ENCODE assay signal across 8 cellular contexts in the genomic region with DNA sequence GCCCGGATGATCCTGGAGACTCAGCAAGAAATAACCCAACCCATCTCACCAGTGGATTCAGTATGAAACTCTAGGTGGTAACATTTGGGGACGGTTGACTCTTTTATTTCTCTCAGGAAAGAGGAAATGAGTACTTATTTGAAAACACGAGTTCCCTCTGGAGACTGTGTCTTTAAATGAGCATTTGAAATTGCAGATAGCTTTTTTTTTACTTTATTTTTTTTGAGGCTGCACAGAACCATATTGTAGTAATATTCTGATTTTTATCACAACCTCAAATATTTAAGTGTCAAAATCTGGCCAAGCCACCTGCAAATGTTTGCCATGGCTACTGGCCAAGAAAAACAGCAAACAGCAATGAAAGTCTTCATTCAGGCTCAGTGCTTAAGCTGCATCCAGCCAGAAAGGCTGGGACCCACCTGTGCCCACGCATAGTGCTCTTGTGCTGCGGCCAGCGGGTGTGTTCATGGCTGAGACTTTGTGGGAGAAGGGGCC.
A peak's percentile ranks its signal among the peaks of the same experiment; 100 is the strongest.
DNase-seq lines count a peak whose midpoint lies in the region; ATAC-seq and TF ChIP-seq lines count a peak whose summit lies in the region.

No MANE protein-coding gene starts in this region.

- DNase-seq in GM23338 (ENCODE audit: low spot score) (no peak), NCI-H345 (lab: John Stamatoyannopoulos, UW) (peak; percentile 93), choroid plexus epithelial cell (ENCODE audit: low read depth) (peak; percentile 77), smooth muscle cell of the brain vasculature (ENCODE audit: low read depth, low spot score) (peak; percentile 13), UCSD-AML1 (lab: John Stamatoyannopoulos, UW; ENCODE audit: unreplicated experiment) (no peak), T-cell (no peak)

- peaks cover 1% of the 10 kb centered on the region for H3K27me3 Mint-ChIP-seq in GM23338 (ENCODE audit: insufficient read depth, low read depth, poor library complexity)
- peaks cover 7 to 12% of the 10 kb centered on the region in 2 donors for H3K27me3 Mint-ChIP-seq in T-cell

- no peak for TF ChIP-seq CTCF in GM23338 (conservative IDR thresholded peaks at IDR 0.05; ENCODE audit: low read depth in 2 of 2)
- no peak for TF ChIP-seq CTCF in choroid plexus epithelial cell (conservative IDR thresholded peaks at IDR 0.05; ENCODE audit: low read depth, low read length)

- no peaks in the 10 kb centered on the region for H3K79me2 ChIP-seq in GM23338 (replicated peaks; ENCODE audit: insufficient read depth)

- H3K9me2 ChIP-seq in GM23338 (ENCODE audit: insufficient read depth), result peaks cover 9% of the 10 kb centered on the region; the same call in 1 of the 2 replicates

- H3K27ac ChIP-seq in GM23338 (ENCODE audit: low read depth), result no peak overlapping the region

- no peaks in the 10 kb centered on the region for H3K27me3 ChIP-seq in GM23338 (ENCODE audit: insufficient read depth)

- H3K4me3 ChIP-seq in GM23338 (no peak overlapping the region), choroid plexus epithelial cell (ENCODE audit: low read depth, low read length) (no peak overlapping the region)

- H3K4me1 Mint-ChIP-seq in GM23338 (peaks cover 31% of the 10 kb centered on the region), T-cell (peaks cover 0 to 11% (median 3%) of the 10 kb centered on the region in 3 donors)

- CTCF ChIA-PET in T-cell (lab: Charles Lee), result no interaction called here

- POLR2A ChIA-PET in T-cell (lab: Charles Lee), result no interaction called here

- peak overlapping the region; percentile 20; the same call in 1 of the 2 replicates for H3K4me2 ChIP-seq in GM23338

- H3K36me3 Mint-ChIP-seq in GM23338 (ENCODE audit: low read depth) (no peaks in the 10 kb centered on the region), T-cell (no peaks in the 10 kb centered on the region)

- H2AFZ ChIP-seq in GM23338, result peak overlapping the region; percentile 78; the same call in 1 of the 2 replicates

- no peaks in the 10 kb centered on the region for H3F3A ChIP-seq in GM23338 (replicated peaks; ENCODE audit: low read depth)

- no peak overlapping the region for H3K4me3 Mint-ChIP-seq in GM23338
- no peak overlapping the region for H3K4me3 Mint-ChIP-seq in T-cell

- no peaks in the 10 kb centered on the region for H3K9me3 Mint-ChIP-seq in GM23338
- H3K9me3 Mint-ChIP-seq in T-cell, result no peaks in the 10 kb centered on the region

- H3K27ac Mint-ChIP-seq in GM23338, result no peak overlapping the region
- no peak overlapping the region for H3K27ac Mint-ChIP-seq in T-cell

- ATAC-seq in GM23338 (peak; percentile 44; the same call in 2 of the 3 replicates), T-cell (replicated peaks in 1 of 4) (no peak), HG02840 (IDR thresholded peaks at IDR 0.05; ENCODE audit: low FRiP score, unreplicated experiment) (no peak), HG03460 (IDR thresholded peaks at IDR 0.05; ENCODE audit: unreplicated experiment) (no peak)

- H4K20me1 ChIP-seq in GM23338 (replicated peaks; ENCODE audit: insufficient read depth), result no peaks in the 10 kb centered on the region

- no peaks in the 10 kb centered on the region for H3K36me3 ChIP-seq in GM23338 (ENCODE audit: insufficient read depth)

- H3K4me1 ChIP-seq in GM23338 (ENCODE audit: insufficient read depth), result peaks cover 21% of the 10 kb centered on the region

TF ChIP-seq in GM23338, 12 proteins besides CTCF, POLR2A, EP300 and RAD21:
- TF ChIP-seq, protein P1, sequence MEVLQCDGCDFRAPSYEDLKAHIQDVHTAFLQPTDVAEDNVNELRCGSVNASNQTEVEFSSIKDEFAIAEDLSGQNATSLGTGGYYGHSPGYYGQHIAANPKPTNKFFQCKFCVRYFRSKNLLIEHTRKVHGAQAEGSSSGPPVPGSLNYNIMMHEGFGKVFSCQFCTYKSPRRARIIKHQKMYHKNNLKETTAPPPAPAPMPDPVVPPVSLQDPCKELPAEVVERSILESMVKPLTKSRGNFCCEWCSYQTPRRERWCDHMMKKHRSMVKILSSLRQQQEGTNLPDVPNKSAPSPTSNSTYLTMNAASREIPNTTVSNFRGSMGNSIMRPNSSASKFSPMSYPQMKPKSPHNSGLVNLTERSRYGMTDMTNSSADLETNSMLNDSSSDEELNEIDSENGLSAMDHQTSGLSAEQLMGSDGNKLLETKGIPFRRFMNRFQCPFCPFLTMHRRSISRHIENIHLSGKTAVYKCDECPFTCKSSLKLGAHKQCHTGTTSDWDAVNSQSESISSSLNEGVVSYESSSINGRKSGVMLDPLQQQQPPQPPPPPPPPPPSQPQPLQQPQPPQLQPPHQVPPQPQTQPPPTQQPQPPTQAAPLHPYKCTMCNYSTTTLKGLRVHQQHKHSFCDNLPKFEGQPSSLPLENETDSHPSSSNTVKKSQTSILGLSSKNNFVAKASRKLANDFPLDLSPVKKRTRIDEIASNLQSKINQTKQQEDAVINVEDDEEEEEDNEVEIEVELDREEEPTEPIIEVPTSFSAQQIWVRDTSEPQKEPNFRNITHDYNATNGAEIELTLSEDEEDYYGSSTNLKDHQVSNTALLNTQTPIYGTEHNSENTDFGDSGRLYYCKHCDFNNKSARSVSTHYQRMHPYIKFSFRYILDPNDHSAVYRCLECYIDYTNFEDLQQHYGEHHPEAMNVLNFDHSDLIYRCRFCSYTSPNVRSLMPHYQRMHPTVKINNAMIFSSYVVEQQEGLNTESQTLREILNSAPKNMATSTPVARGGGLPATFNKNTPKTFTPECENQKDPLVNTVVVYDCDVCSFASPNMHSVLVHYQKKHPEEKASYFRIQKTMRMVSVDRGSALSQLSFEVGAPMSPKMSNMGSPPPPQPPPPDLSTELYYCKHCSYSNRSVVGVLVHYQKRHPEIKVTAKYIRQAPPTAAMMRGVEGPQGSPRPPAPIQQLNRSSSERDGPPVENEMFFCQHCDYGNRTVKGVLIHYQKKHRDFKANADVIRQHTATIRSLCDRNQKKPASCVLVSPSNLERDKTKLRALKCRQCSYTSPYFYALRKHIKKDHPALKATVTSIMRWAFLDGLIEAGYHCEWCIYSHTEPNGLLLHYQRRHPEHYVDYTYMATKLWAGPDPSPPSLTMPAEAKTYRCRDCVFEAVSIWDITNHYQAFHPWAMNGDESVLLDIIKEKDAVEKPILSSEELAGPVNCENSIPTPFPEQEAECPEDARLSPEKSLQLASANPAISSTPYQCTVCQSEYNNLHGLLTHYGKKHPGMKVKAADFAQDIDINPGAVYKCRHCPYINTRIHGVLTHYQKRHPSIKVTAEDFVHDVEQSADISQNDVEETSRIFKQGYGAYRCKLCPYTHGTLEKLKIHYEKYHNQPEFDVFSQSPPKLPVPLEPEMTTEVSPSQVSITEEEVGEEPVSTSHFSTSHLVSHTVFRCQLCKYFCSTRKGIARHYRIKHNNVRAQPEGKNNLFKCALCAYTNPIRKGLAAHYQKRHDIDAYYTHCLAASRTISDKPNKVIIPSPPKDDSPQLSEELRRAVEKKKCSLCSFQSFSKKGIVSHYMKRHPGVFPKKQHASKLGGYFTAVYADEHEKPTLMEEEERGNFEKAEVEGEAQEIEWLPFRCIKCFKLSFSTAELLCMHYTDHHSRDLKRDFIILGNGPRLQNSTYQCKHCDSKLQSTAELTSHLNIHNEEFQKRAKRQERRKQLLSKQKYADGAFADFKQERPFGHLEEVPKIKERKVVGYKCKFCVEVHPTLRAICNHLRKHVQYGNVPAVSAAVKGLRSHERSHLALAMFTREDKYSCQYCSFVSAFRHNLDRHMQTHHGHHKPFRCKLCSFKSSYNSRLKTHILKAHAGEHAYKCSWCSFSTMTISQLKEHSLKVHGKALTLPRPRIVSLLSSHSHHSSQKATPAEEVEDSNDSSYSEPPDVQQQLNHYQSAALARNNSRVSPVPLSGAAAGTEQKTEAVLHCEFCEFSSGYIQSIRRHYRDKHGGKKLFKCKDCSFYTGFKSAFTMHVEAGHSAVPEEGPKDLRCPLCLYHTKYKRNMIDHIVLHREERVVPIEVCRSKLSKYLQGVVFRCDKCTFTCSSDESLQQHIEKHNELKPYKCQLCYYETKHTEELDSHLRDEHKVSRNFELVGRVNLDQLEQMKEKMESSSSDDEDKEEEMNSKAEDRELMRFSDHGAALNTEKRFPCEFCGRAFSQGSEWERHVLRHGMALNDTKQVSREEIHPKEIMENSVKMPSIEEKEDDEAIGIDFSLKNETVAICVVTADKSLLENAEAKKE (CRISPR knock-in tag; IDR thresholded peaks at IDR 0.05), result no peak
- no peak for TF ChIP-seq ZNF114 (CRISPR knock-in tag; IDR thresholded peaks at IDR 0.05)

Comparison
In these comparisons a context has a peak if more than half of its experiments do, and no peak if none do; other contexts are left out.
1. DNase-seq: peak in NCI-H345 (single experiment), choroid plexus epithelial cell (single experiment) and smooth muscle cell of the brain vasculature (single experiment); none in GM23338 (single experiment), UCSD-AML1 (single experiment) and T-cell (0 of 34).